In the genomic region with DNA sequence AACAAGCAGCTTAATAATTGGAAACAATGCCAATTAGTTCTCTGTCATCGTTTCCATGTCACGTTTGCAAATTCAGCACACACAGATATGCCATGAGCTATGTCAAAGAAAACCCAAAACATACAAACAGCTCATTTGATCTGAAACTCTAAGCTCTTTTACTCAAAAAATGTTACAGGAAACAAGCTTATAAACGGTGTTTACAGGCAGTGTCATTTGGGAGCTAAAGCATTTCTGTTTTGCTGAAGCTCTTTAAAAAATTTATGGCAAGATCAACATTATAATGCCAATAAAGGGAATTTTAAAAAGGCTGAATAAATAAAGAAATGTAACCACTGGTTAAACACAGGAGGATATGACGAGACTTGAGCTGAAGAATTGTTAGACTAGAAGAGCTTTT, we compare ENCODE assay signal across 35 cellular contexts.
"Had no signal": no experiment of that assay in that cellular context is flagged by ENCODE, and none has a peak within 500 bp of the region (broad histone marks: within the 10 kb centered on the region; RNA-seq: fewer than 3 reads in every experiment).

No MANE protein-coding gene starts in this region.

- H3K9me3 ChIP-seq: adrenal gland, body of pancreas, breast epithelium had no signal

- H3K27ac ChIP-seq: adrenal gland, body of pancreas, brain microvascular endothelial cell, breast epithelium, WERI-Rb-1 had no signal

- H3K36me3 ChIP-seq: adrenal gland, brain microvascular endothelial cell, breast epithelium, WERI-Rb-1 had no signal

- DNase-seq: activated CD4-positive, alpha-beta memory T cell treated with anti-CD3 and anti-CD28 coated beads, Interleukin-2, amount 10 ng/mL, durations not matched to agents 7 days and 5 days; activated CD4-positive, alpha-beta T cell treated with anti-CD3 and anti-CD28 coated beads for 1 hour; activated CD4-positive, alpha-beta T cell treated with anti-CD3 and anti-CD28 coated beads for 36 hours; activated CD4-positive, alpha-beta T cell treated with anti-CD3 and anti-CD28 coated beads for 48 hours; activated CD4-positive, alpha-beta T cell treated with anti-CD3 and anti-CD28 coated beads, Interleukin-2, amount 10 ng/mL, durations not matched to agents 7 days and 5 days; activated CD4-positive, alpha-beta T cell treated with anti-CD3 and anti-CD28 coated beads, Interleukin-2, amount 50 U/mL, for 48 hours; activated CD4-positive, CD25-positive, alpha-beta regulatory T cell; activated CD8-positive, alpha-beta memory T cell treated with anti-CD3 and anti-CD28 coated beads for 24 hours; activated CD8-positive, alpha-beta memory T cell treated with anti-CD3 and anti-CD28 coated beads, Interleukin-2, amount 10 ng/mL, durations not matched to agents 7 days and 5 days; activated CD8-positive, alpha-beta T cell treated with anti-CD3 and anti-CD28 coated beads, Interleukin-2, amount 10 ng/mL, durations not matched to agents 7 days and 5 days; activated effector memory CD4-positive, alpha-beta T cell treated with anti-CD3 and anti-CD28 coated beads, Interleukin-2, amount 50 U/mL, for 16 hours; activated gamma-delta T cell treated with Interleukin-2 at 50 U/mL for 16 hours; activated naive CD4-positive, alpha-beta T cell; activated naive CD4-positive, alpha-beta T cell treated with anti-CD3 and anti-CD28 coated beads for 36 hours; activated naive CD4-positive, alpha-beta T cell treated with anti-CD3 and anti-CD28 coated beads, Interleukin-2, amount 50 U/mL, for 16 hours; activated naive CD8-positive, alpha-beta T cell treated with anti-CD3 and anti-CD28 coated beads for 36 hours; activated T-cell treated with anti-CD3 and anti-CD28 coated beads for 4 hours; activated T-cell treated with anti-CD3 and anti-CD28 coated beads, Interleukin-2, amount 50 U/mL, for 1 hour; activated T-cell treated with anti-CD3 and anti-CD28 coated beads, Interleukin-2, amount 50 U/mL, for 4 hours; activated T-cell treated with anti-CD3 and anti-CD28 coated beads, Interleukin-2, amount 50 U/mL, for 72 hours; adrenal gland; amniotic stem cell; aorta; body of pancreas; brain microvascular endothelial cell; central memory CD4-positive, alpha-beta T cell; T-helper 1 cell; T-helper 2 cell; T-helper 9 cell; WERI-Rb-1 had no signal

- H3K4me1 ChIP-seq: adrenal gland, body of pancreas, breast epithelium had no signal

- H3K27me3 ChIP-seq: adrenal gland, body of pancreas, brain microvascular endothelial cell, breast epithelium had no signal

- H3K4me3 ChIP-seq: adrenal gland, body of pancreas, breast epithelium had no signal

- ATAC-seq: activated CD4-positive, alpha-beta T cell treated with anti-CD3 and anti-CD28 coated beads for 36 hours; activated CD4-positive, CD25-positive, alpha-beta regulatory T cell treated with anti-CD3 and anti-CD28 coated beads, Interleukin-2, amount 50 U/mL, for 24 hours; activated CD8-positive, alpha-beta memory T cell treated with anti-CD3 and anti-CD28 coated beads, Interleukin-2, amount 10 ng/mL, durations not matched to agents 7 days and 5 days; activated CD8-positive, alpha-beta T cell treated with anti-CD3 and anti-CD28 coated beads, Interleukin-2, amount 10 ng/mL, durations not matched to agents 7 days and 5 days; activated naive CD4-positive, alpha-beta T cell treated with anti-CD3 and anti-CD28 coated beads, Interleukin-2, amount 50 U/mL, for 72 hours; activated T-cell treated with anti-CD3 and anti-CD28 coated beads, Interleukin-2, amount 50 U/mL, for 4 hours; activated T-cell treated with anti-CD3 and anti-CD28 coated beads, Interleukin-2, amount 50 U/mL, for 72 hours; activated T-helper 17 cell treated with anti-CD3 and anti-CD28 coated beads, Interleukin-2, amount 50 U/mL, for 72 hours; body of pancreas; WTC11 had no signal
